Comparison of ENCODE assay signal across 11 cellular contexts in genomic region chr2:186129767-186130581, GRCh38.
DNase-seq lines count a peak whose midpoint lies in the region; ATAC-seq lines count a peak whose summit lies in the region.
"Had no signal": no experiment of that assay in that cellular context is flagged by ENCODE, and none has a peak within 500 bp of the region (broad histone marks: within the 10 kb centered on the region; RNA-seq: fewer than 3 reads in every experiment).

No MANE protein-coding gene starts in this region.

- ATAC-seq in GM18502 (IDR thresholded peaks at IDR 0.05; ENCODE audit: poor library complexity, unreplicated experiment) (no peak), GM18519 (IDR thresholded peaks at IDR 0.05; ENCODE audit: low FRiP score, unreplicated experiment) (no peak), HG02763 (IDR thresholded peaks at IDR 0.05; ENCODE audit: unreplicated experiment) (no peak)
- ATAC-seq: stimulated activated naive CD8-positive, alpha-beta T cell treated with anti-CD3 and anti-CD28 coated beads, Interleukin-15, Interleukin-2, amounts not matched to agents 100 U/mL and 50 U/mL, for 24 hours had no signal

- peak; percentile 65 for DNase-seq in ELR (ENCODE audit: low read depth)
- DNase-seq in NCI-H2107 treated with DMSO at 0.1 percent for 48 hours (lab: John Stamatoyannopoulos, UW; ENCODE audit: unreplicated experiment): peak; percentile 90
- DNase-seq in brain pericyte (ENCODE audit: low read depth, low spot score): peak; percentile 57
- DNase-seq in myocyte (ENCODE audit: low read depth): peak; percentile 14
- no peak for DNase-seq in activated CD4-positive, CD25-positive, alpha-beta regulatory T cell treated with anti-CD3 and anti-CD28 coated beads, Interleukin-2, amount 50 U/mL, for 72 hours
- DNase-seq: activated B cell treated with CpG ODN at 0.5 μM for 24 hours; NCI-H526; stimulated activated naive CD8-positive, alpha-beta T cell treated with anti-CD3 and anti-CD28 coated beads, Interleukin-15, Interleukin-2, amounts not matched to agents 100 U/mL and 50 U/mL, for 24 hours had no signal
